In genomic region chr17:28372945-28373274, GRCh38 we compare ENCODE assay signal across 11 cellular contexts. TPM values are rescaled to one million over a fixed set of nuclear protein-coding genes. Genes with fewer than 3 reads are reported as not detected.
DNase-seq lines count a peak whose midpoint lies in the region; ATAC-seq, FAIRE-seq and TF ChIP-seq lines count a peak whose summit lies in the region.
"Had no signal": no experiment of that assay in that cellular context is flagged by ENCODE, and none has a peak within 500 bp of the region (broad histone marks: within the 10 kb centered on the region; RNA-seq: fewer than 3 reads in every experiment).

No MANE protein-coding gene starts in this region.

- H3K9me3 ChIP-seq in left ventricle myocardium inferior (replicated peaks) (no peaks in the 10 kb centered on the region), right cardiac atrium (ENCODE audit: control insufficient read depth, low read length) (no peaks in the 10 kb centered on the region), vagina (no peaks in the 10 kb centered on the region), spleen (no peaks in the 10 kb centered on the region), pancreas (no peaks in the 10 kb centered on the region)

- H3K4me1 ChIP-seq in left ventricle myocardium inferior (peaks cover 37% of the 10 kb centered on the region), right cardiac atrium (ENCODE audit: control insufficient read depth, insufficient read depth, low read length) (peaks cover 14% of the 10 kb centered on the region), vagina (peaks cover 17% of the 10 kb centered on the region), spleen (peaks cover 10 to 44% (median 29%) of the 10 kb centered on the region in 6 donors), pancreas (peaks cover 9 to 28% (median 13%) of the 10 kb centered on the region in 3 donors)

- no peaks in the 10 kb centered on the region for H3K27me3 Mint-ChIP-seq in activated CD8-positive, alpha-beta T cell treated with anti-CD3 and anti-CD28 coated beads for 36 hours

- peaks cover 10% of the 10 kb centered on the region for H3K36me3 Mint-ChIP-seq in activated CD8-positive, alpha-beta T cell treated with anti-CD3 and anti-CD28 coated beads for 36 hours (ENCODE audit: low read depth)

- TF ChIP-seq POLR2A in vagina (IDR thresholded peaks at IDR 0.05) (no peak), spleen (IDR thresholded peaks at IDR 0.05) (no peak)

- peaks cover 20% of the 10 kb centered on the region for H3K4me1 Mint-ChIP-seq in activated CD8-positive, alpha-beta T cell treated with anti-CD3 and anti-CD28 coated beads for 36 hours (ENCODE audit: low read depth)

- TF ChIP-seq CTCF in left ventricle myocardium inferior (IDR thresholded peaks at IDR 0.05; ENCODE audit: borderline replicate concordance) (no peak), vagina (IDR thresholded peaks at IDR 0.05) (no peak), spleen (IDR thresholded peaks at IDR 0.05 in 8 of 11, conservative IDR thresholded peaks at IDR 0.05 in 3 of 11) (no peak), pancreas (IDR thresholded peaks at IDR 0.05) (no peak)
- TF ChIP-seq CTCF in activated CD8-positive, alpha-beta T cell treated with anti-CD3 and anti-CD28 coated beads for 36 hours (IDR thresholded peaks at IDR 0.05), result no peak

- H3K4me3 ChIP-seq in left ventricle myocardium inferior (peak overlapping the region; percentile 76), right cardiac atrium (ENCODE audit: low read length) (no peak overlapping the region), vagina (peak overlapping the region; percentile 50 to 72), spleen (peak overlapping the region in 2 of 8 donors; percentile 75 to 88), pancreas (no peak overlapping the region)

- ATAC-seq in right cardiac atrium (no peak), pancreas (no peak)
- ATAC-seq in activated CD8-positive, alpha-beta T cell treated with anti-CD3 and anti-CD28 coated beads for 36 hours, result no peak

- POLR2A ChIA-PET in activated CD8-positive, alpha-beta T cell treated with anti-CD3 and anti-CD28 coated beads for 36 hours (lab: Charles Lee), result interaction anchor here (0.6 to 4.8 kb wide), 4 partner anchors 11 to 37 kb away, joined by 3 to 22 read pairs (median 5); partner anchors contain the start of genes POLDIP2 and TNFAIP1

- H3K27ac ChIP-seq in left ventricle myocardium inferior (replicated peaks) (no peak overlapping the region), right cardiac atrium (ENCODE audit: low read length) (no peak overlapping the region), vagina (no peak overlapping the region), spleen (no peak overlapping the region), pancreas (no peak overlapping the region)
- H3K27ac ChIP-seq: parathyroid adenoma had no signal

- no peak for FAIRE-seq in pancreas (lab: Jason Lieb, UNC)

- peak overlapping the region; percentile 84 for H3K4me3 Mint-ChIP-seq in activated CD8-positive, alpha-beta T cell treated with anti-CD3 and anti-CD28 coated beads for 36 hours

- no peaks in the 10 kb centered on the region for H3K9me3 Mint-ChIP-seq in activated CD8-positive, alpha-beta T cell treated with anti-CD3 and anti-CD28 coated beads for 36 hours

- peak overlapping the region; percentile 66 for H3K27ac Mint-ChIP-seq in activated CD8-positive, alpha-beta T cell treated with anti-CD3 and anti-CD28 coated beads for 36 hours

- H3K27me3 ChIP-seq in left ventricle myocardium inferior (ENCODE audit: low read depth) (no peaks in the 10 kb centered on the region), right cardiac atrium (ENCODE audit: control insufficient read depth, insufficient read depth) (no peaks in the 10 kb centered on the region), vagina (no peaks in the 10 kb centered on the region), spleen (replicated peaks in 1 of 7) (peaks cover 0 to 18% (median 0%) of the 10 kb centered on the region in 7 donors), pancreas (no peaks in the 10 kb centered on the region)

- DNase-seq in left ventricle myocardium inferior (no peak), right cardiac atrium (no peak), islet precursor cell (peak; percentile 50), vagina (ENCODE audit: extremely low spot score in 2 of 2) (no peak), spleen (no peak), pancreas (no peak), NCI-H2227 treated with DMSO at 0.1 percent for 48 hours (lab: John Stamatoyannopoulos, UW) (no peak)
- DNase-seq in activated CD8-positive, alpha-beta T cell treated with anti-CD3 and anti-CD28 coated beads for 36 hours, result no peak
- DNase-seq: OCI-M1; stimulated activated naive CD4-positive, alpha-beta T cell treated with Interleukin-2 at 50 U/mL for 16 hours had no signal

- 81% methylated on average over 6 of the region's 6 CpGs for WGBS in right cardiac atrium
- WGBS in spleen, 5 donors, result 88 to 97% (median 92%) methylated on average over 6 of the region's 6 CpGs
- 94 to 97% methylated on average over 6 of the region's 6 CpGs for WGBS in pancreas, 2 donors

- intact Hi-C loops in left ventricle myocardium inferior (cut with micrococcal nuclease) (no loop called here), right cardiac atrium (cut with DNase I) (no loop called here), vagina (cut with DNase I) (no loop called here), spleen (cut with DNase I; ENCODE audit: low total_unique reads) (no loop called here), pancreas (cut with DNase I) (no loop called here)
- intact Hi-C loops in activated CD8-positive, alpha-beta T cell treated with anti-CD3 and anti-CD28 coated beads for 36 hours (cut with micrococcal nuclease), result no loop called here

- CTCF ChIA-PET in activated CD8-positive, alpha-beta T cell treated with anti-CD3 and anti-CD28 coated beads for 36 hours (lab: Charles Lee), result interaction anchor here (0.9 to 1.3 kb wide), 2 partner anchors 10 to 44 kb away, joined by 3 to 4 read pairs; no protein-coding TSS in a partner anchor

- no peaks in the 10 kb centered on the region for H3K36me3 ChIP-seq in left ventricle myocardium inferior
- H3K36me3 ChIP-seq in vagina, result no peaks in the 10 kb centered on the region
- peaks cover 0 to 5% (median 0%) of the 10 kb centered on the region in 6 donors for H3K36me3 ChIP-seq in spleen
- H3K36me3 ChIP-seq in pancreas, result no peaks in the 10 kb centered on the region

RNA-seq across cellular contexts. Expression of gene SARM1, which starts 1.4 kb away (rescaled TPM):
- total RNA-seq in left ventricle myocardium inferior, result 5.1 TPM
- 1 to 10 TPM; 5.8 to 8.9 (median 7.1) TPM for total RNA-seq in right cardiac atrium
- 4.0 TPM for polyA plus RNA-seq in right cardiac atrium
- total RNA-seq in activated CD8-positive, alpha-beta T cell treated with anti-CD3 and anti-CD28 coated beads for 36 hours, result 10 to 100 TPM; 16.7 to 19.8 TPM
- total RNA-seq in vagina, result 10.1 TPM
- total RNA-seq in spleen, result 10 to 100 TPM; 25.9 to 48.7 (median 39.9) TPM
- polyA plus RNA-seq in spleen, result 10 to 100 TPM in 1 of 3 donors, 1 to 10 TPM in 2; 4.7 to 17.1 (median 6.3) TPM
- total RNA-seq in pancreas, result 10 to 100 TPM; 14.2 to 22.1 (median 17.4) TPM
- polyA plus RNA-seq in pancreas, result 10 to 100 TPM; 15.7 to 19.0 TPM

RNA-seq across cellular contexts. Expression of gene VTN, which starts 2.8 kb away (rescaled TPM):
- total RNA-seq in left ventricle myocardium inferior (40.4 TPM), right cardiac atrium (10 to 100 TPM in 1 of 4 donors, 1 to 10 TPM in 3; 3.8 to 10.5 (median 4.1) TPM), vagina (2.7 TPM), spleen (1 to 10 TPM in 4 of 7 donors, under 1 TPM in 3; 0.84 to 4.0 (median 1.7) TPM), pancreas (10 to 100 TPM in 2 of 6 donors, 1 to 10 TPM in 4; 5.2 to 21.5 (median 9.5) TPM)
- polyA plus RNA-seq in right cardiac atrium (3.8 TPM), spleen (1 to 10 TPM; 1.2 to 1.8 (median 1.4) TPM), pancreas (10 to 100 TPM; 14.6 to 21.6 TPM)
- under 1 TPM in 1 of 2 experiments, not detected in 1; 0.11 TPM for total RNA-seq in activated CD8-positive, alpha-beta T cell treated with anti-CD3 and anti-CD28 coated beads for 36 hours

RNA-seq across cellular contexts. Expression of gene SEBOX, which starts 7.9 kb away (rescaled TPM):
- total RNA-seq in left ventricle myocardium inferior (not detected), right cardiac atrium (not detected), vagina (not detected), spleen (not detected), pancreas (not detected)
- polyA plus RNA-seq in right cardiac atrium (not detected), spleen (not detected), pancreas (not detected)
- not detected for total RNA-seq in activated CD8-positive, alpha-beta T cell treated with anti-CD3 and anti-CD28 coated beads for 36 hours

RNA-seq across cellular contexts. Expression of gene POLDIP2, which starts 15.6 kb away (rescaled TPM):
- total RNA-seq in left ventricle myocardium inferior, result 154 TPM
- total RNA-seq in right cardiac atrium, result 10 to 100 TPM; 97.1 to 99.8 (median 98.6) TPM
- polyA plus RNA-seq in right cardiac atrium, result 95.6 TPM
- 10 to 100 TPM; 87.6 to 88.7 TPM for total RNA-seq in activated CD8-positive, alpha-beta T cell treated with anti-CD3 and anti-CD28 coated beads for 36 hours
- total RNA-seq in vagina, result 45.9 TPM
- total RNA-seq in spleen, result 10 to 100 TPM; 45.6 to 62.6 (median 49.0) TPM
- polyA plus RNA-seq in spleen, result 10 to 100 TPM; 27.8 to 47.1 (median 38.7) TPM
- total RNA-seq in pancreas, result 10 to 100 TPM; 40.7 to 51.2 (median 42.5) TPM
- 10 to 100 TPM; 28.3 to 41.0 TPM for polyA plus RNA-seq in pancreas

RNA-seq across cellular contexts. Expression of gene SLC46A1, which starts 33.1 kb away (rescaled TPM):
- total RNA-seq in left ventricle myocardium inferior, result 6.0 TPM
- 1 to 10 TPM; 5.3 to 9.2 (median 7.6) TPM for total RNA-seq in right cardiac atrium
- polyA plus RNA-seq in right cardiac atrium, result 3.0 TPM
- total RNA-seq in activated CD8-positive, alpha-beta T cell treated with anti-CD3 and anti-CD28 coated beads for 36 hours, result 1 to 10 TPM; 2.1 to 3.1 TPM
- 13.8 TPM for total RNA-seq in vagina
- 10 to 100 TPM; 18.9 to 28.9 (median 24.6) TPM for total RNA-seq in spleen
- 1 to 10 TPM; 2.1 to 4.8 (median 2.3) TPM for polyA plus RNA-seq in spleen
- total RNA-seq in pancreas, result 10 to 100 TPM in 1 of 6 donors, 1 to 10 TPM in 5; 6.0 to 13.8 (median 7.4) TPM
- 1 to 10 TPM; 5.8 to 7.8 TPM for polyA plus RNA-seq in pancreas

Comparison
In these comparisons a context has a peak if more than half of its experiments do, and no peak if none do; other contexts are left out.
1. H3K4me3 ChIP-seq: peak in left ventricle myocardium inferior (single experiment) and vagina (2 of 2); none in right cardiac atrium (single experiment) and pancreas (0 of 4).